In the genomic region with DNA sequence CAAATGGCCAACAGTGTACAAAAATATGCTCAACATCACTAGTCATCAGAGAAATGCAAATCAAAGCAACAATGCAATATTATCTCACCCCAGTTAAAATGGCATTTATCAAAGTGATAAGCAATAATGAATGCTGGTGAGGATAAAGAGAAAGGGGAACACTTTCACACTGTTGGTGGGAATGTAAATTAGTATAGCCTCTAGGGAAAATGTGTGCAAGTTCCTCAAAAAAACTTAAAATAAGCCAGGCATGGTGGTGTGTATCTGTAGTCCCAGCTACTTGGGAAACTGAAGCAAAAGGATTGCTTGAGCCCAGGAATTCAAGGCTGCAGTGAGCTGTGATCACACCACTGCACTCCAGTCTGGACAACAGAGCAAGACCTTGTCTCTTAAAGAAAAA, we compare ENCODE assay signal across 35 cellular contexts.
"Had no signal": no experiment of that assay in that cellular context is flagged by ENCODE, and none has a peak within 500 bp of the region (broad histone marks: within the 10 kb centered on the region; RNA-seq: fewer than 3 reads in every experiment).

No MANE protein-coding gene starts in this region.

- H3K27ac Mint-ChIP-seq: activated CD4-positive, alpha-beta memory T cell treated with anti-CD3 and anti-CD28 coated beads for 36 hours; activated CD4-positive, alpha-beta T cell treated with anti-CD3 and anti-CD28 coated beads, Interleukin-2, amount 10 ng/mL, durations not matched to agents 24 days and 14 days; activated CD8-positive, alpha-beta T cell treated with anti-CD3 and anti-CD28 coated beads for 36 hours; activated naive CD4-positive, alpha-beta T cell treated with anti-CD3 and anti-CD28 coated beads for 36 hours; activated naive CD4-positive, alpha-beta T cell treated with anti-CD3 and anti-CD28 coated beads, Interleukin-2, amount 50 U/mL, for 72 hours; activated naive CD8-positive, alpha-beta T cell treated with anti-CD3 and anti-CD28 coated beads for 36 hours; activated T-cell treated with anti-CD3 and anti-CD28 coated beads, Interleukin-2, amount 50 U/mL, for 72 hours; activated T-helper 1 cell treated with anti-CD3 and anti-CD28 coated beads, Interleukin-12 subunit alpha, Interleukin-12 subunit beta, Interleukin-2, Interleukin-4 antibody, amounts not matched to agents 30 ng/mL and 10 ng/mL and 1 ng/mL, durations not matched to agents 14 hours and 24 hours and 36 hours; activated T-helper 17 cell treated with anti-CD3 and anti-CD28 coated beads, Interleukin-2, amount 50 U/mL, for 72 hours; T-helper 1 cell treated with Interleukin-12 subunit alpha and Interleukin-12 subunit beta and Interleukin-4 antibody, amounts not matched to agents 30 μg/mL and 1 μg/mL, for 36 hours; T-helper 2 cell treated with Interferon-gamma antibody and Interleukin-4, amounts not matched to agents 5 μg/mL and 100 μg/mL, for 36 hours; WTC11 had no signal

- DNase-seq: activated CD4-positive, alpha-beta memory T cell treated with anti-CD3 and anti-CD28 coated beads for 36 hours; activated CD4-positive, alpha-beta T cell treated with anti-CD3 and anti-CD28 coated beads for 4 hours; activated CD4-positive, alpha-beta T cell treated with anti-CD3 and anti-CD28 coated beads, Interleukin-2, amount 10 ng/mL, durations not matched to agents 24 days and 14 days; activated CD4-positive, alpha-beta T cell treated with anti-CD3 and anti-CD28 coated beads, Interleukin-2, amount 50 U/mL, for 1 hour; activated CD4-positive, alpha-beta T cell treated with anti-CD3 and anti-CD28 coated beads, Interleukin-2, amount 50 U/mL, for 4 hours; activated CD4-positive, CD25-positive, alpha-beta regulatory T cell treated with anti-CD3 and anti-CD28 coated beads, Interleukin-2, amount 50 U/mL, for 72 hours; activated CD8-positive, alpha-beta memory T cell treated with anti-CD3 and anti-CD28 coated beads, Interleukin-2, amount 50 U/mL, for 4 hours; activated CD8-positive, alpha-beta T cell treated with anti-CD3 and anti-CD28 coated beads for 36 hours; activated effector memory CD4-positive, alpha-beta T cell treated with anti-CD3 and anti-CD28 coated beads, Interleukin-2, amount 50 U/mL, for 16 hours; activated gamma-delta T cell treated with Interleukin-2 at 50 U/mL for 16 hours; activated naive CD4-positive, alpha-beta T cell; activated naive CD4-positive, alpha-beta T cell treated with anti-CD3 and anti-CD28 coated beads for 36 hours; activated naive CD4-positive, alpha-beta T cell treated with anti-CD3 and anti-CD28 coated beads, Interleukin-2, amount 50 U/mL, for 16 hours; activated naive CD8-positive, alpha-beta T cell treated with anti-CD3 and anti-CD28 coated beads for 36 hours; activated T-cell treated with anti-CD3 and anti-CD28 coated beads for 4 hours; activated T-cell treated with anti-CD3 and anti-CD28 coated beads, Interleukin-2, amount 50 U/mL, for 1 hour; activated T-cell treated with anti-CD3 and anti-CD28 coated beads, Interleukin-2, amount 50 U/mL, for 4 hours; activated T-cell treated with anti-CD3 and anti-CD28 coated beads, Interleukin-2, amount 50 U/mL, for 72 hours; adrenal gland; amniotic stem cell; aorta; body of pancreas; brain microvascular endothelial cell; central memory CD4-positive, alpha-beta T cell; T-helper 2 cell; T-helper 9 cell; WERI-Rb-1 had no signal

- H3K36me3 ChIP-seq: adrenal gland, brain microvascular endothelial cell, breast epithelium, WERI-Rb-1 had no signal

- ATAC-seq: activated CD8-positive, alpha-beta T cell treated with anti-CD3 and anti-CD28 coated beads for 36 hours; activated naive CD4-positive, alpha-beta T cell treated with anti-CD3 and anti-CD28 coated beads, Interleukin-2, amount 50 U/mL, for 72 hours; activated T-cell treated with anti-CD3 and anti-CD28 coated beads, Interleukin-2, amount 50 U/mL, for 4 hours; activated T-cell treated with anti-CD3 and anti-CD28 coated beads, Interleukin-2, amount 50 U/mL, for 72 hours; activated T-helper 17 cell treated with anti-CD3 and anti-CD28 coated beads, Interleukin-2, amount 50 U/mL, for 72 hours; body of pancreas; WTC11 had no signal

- H3K27ac ChIP-seq: adrenal gland, body of pancreas, brain microvascular endothelial cell, breast epithelium, WERI-Rb-1 had no signal

- FAIRE-seq: colon had no signal

- H3K9me3 ChIP-seq: adrenal gland, body of pancreas had no signal

- H3K27me3 ChIP-seq: adrenal gland, body of pancreas, brain microvascular endothelial cell, breast epithelium had no signal

- H3K4me1 Mint-ChIP-seq: activated CD4-positive, alpha-beta T cell treated with anti-CD3 and anti-CD28 coated beads, Interleukin-2, amount 10 ng/mL, durations not matched to agents 24 days and 14 days; activated naive CD8-positive, alpha-beta T cell treated with anti-CD3 and anti-CD28 coated beads for 36 hours; activated T-helper 17 cell treated with anti-CD3 and anti-CD28 coated beads, Interleukin-2, amount 50 U/mL, for 72 hours had no signal

- H3K27me3 Mint-ChIP-seq: activated CD4-positive, alpha-beta memory T cell treated with anti-CD3 and anti-CD28 coated beads for 36 hours; activated CD4-positive, alpha-beta T cell treated with anti-CD3 and anti-CD28 coated beads, Interleukin-2, amount 10 ng/mL, durations not matched to agents 24 days and 14 days; activated CD8-positive, alpha-beta T cell treated with anti-CD3 and anti-CD28 coated beads for 36 hours; activated naive CD8-positive, alpha-beta T cell treated with anti-CD3 and anti-CD28 coated beads for 36 hours; activated T-helper 17 cell treated with anti-CD3 and anti-CD28 coated beads, Interleukin-2, amount 50 U/mL, for 72 hours had no signal

- H3K4me1 ChIP-seq: adrenal gland, body of pancreas, breast epithelium had no signal

- H3K9me3 Mint-ChIP-seq: activated CD4-positive, alpha-beta T cell treated with anti-CD3 and anti-CD28 coated beads, Interleukin-2, amount 10 ng/mL, durations not matched to agents 24 days and 14 days; activated T-cell treated with anti-CD3 and anti-CD28 coated beads, Interleukin-2, amount 50 U/mL, for 4 hours; activated T-helper 1 cell treated with anti-CD3 and anti-CD28 coated beads, Interleukin-12 subunit alpha, Interleukin-12 subunit beta, Interleukin-2, Interleukin-4 antibody, amounts not matched to agents 30 ng/mL and 10 ng/mL and 1 ng/mL, durations not matched to agents 14 hours and 24 hours and 36 hours; T-helper 1 cell treated with Interleukin-12 subunit alpha and Interleukin-12 subunit beta and Interleukin-4 antibody, amounts not matched to agents 30 μg/mL and 1 μg/mL, for 36 hours had no signal

- H3K36me3 Mint-ChIP-seq: activated CD4-positive, alpha-beta memory T cell treated with anti-CD3 and anti-CD28 coated beads for 36 hours; activated naive CD8-positive, alpha-beta T cell treated with anti-CD3 and anti-CD28 coated beads for 36 hours had no signal

- H3K4me3 ChIP-seq: adrenal gland, body of pancreas, breast epithelium had no signal

- H3K4me3 Mint-ChIP-seq: activated CD4-positive, alpha-beta memory T cell treated with anti-CD3 and anti-CD28 coated beads for 36 hours; activated CD4-positive, alpha-beta T cell treated with anti-CD3 and anti-CD28 coated beads, Interleukin-2, amount 10 ng/mL, durations not matched to agents 24 days and 14 days; activated CD8-positive, alpha-beta T cell treated with anti-CD3 and anti-CD28 coated beads for 36 hours; activated naive CD4-positive, alpha-beta T cell treated with anti-CD3 and anti-CD28 coated beads for 36 hours; activated naive CD8-positive, alpha-beta T cell treated with anti-CD3 and anti-CD28 coated beads for 36 hours; activated T-cell treated with anti-CD3 and anti-CD28 coated beads, Interleukin-2, amount 50 U/mL, for 4 hours; activated T-cell treated with anti-CD3 and anti-CD28 coated beads, Interleukin-2, amount 50 U/mL, for 72 hours; activated T-helper 1 cell treated with anti-CD3 and anti-CD28 coated beads, Interleukin-12 subunit alpha, Interleukin-12 subunit beta, Interleukin-2, Interleukin-4 antibody, amounts not matched to agents 30 ng/mL and 10 ng/mL and 1 ng/mL, durations not matched to agents 14 hours and 24 hours and 36 hours; activated T-helper 17 cell treated with anti-CD3 and anti-CD28 coated beads, Interleukin-2, amount 50 U/mL, for 72 hours; T-helper 1 cell treated with Interleukin-12 subunit alpha and Interleukin-12 subunit beta and Interleukin-4 antibody, amounts not matched to agents 30 μg/mL and 1 μg/mL, for 36 hours; T-helper 2 cell treated with Interferon-gamma antibody and Interleukin-4, amounts not matched to agents 5 μg/mL and 100 μg/mL, for 36 hours; WTC11 had no signal
